Comparison of ENCODE assay signal across 1 cellular context in genomic region chr22:46006379-46007002, GRCh38.
TF ChIP-seq lines count a peak whose summit lies in the region.

No MANE protein-coding gene starts in this region.

TF ChIP-seq in HepG2, 621 proteins besides CTCF, POLR2A, EP300 and RAD21 (continued from another document and continues in another):
- no peak for TF ChIP-seq MNT (IDR thresholded peaks at IDR 0.05)
- TF ChIP-seq ZNF691 (CRISPR knock-in tag; IDR thresholded peaks at IDR 0.05; ENCODE audit: borderline replicate concordance, low read depth): 0 out of 2 replicates have a peak, but pooled peaks have one; percentile 25
- 0 out of 2 replicates have a peak, but pooled peaks have one; percentile 30 for TF ChIP-seq ZNF747 (CRISPR knock-in tag; IDR thresholded peaks at IDR 0.05; ENCODE audit: borderline replicate concordance)
- TF ChIP-seq STAG1 (CRISPR knock-in tag; IDR thresholded peaks at IDR 0.05): peak; percentile 93
- no peak for TF ChIP-seq ATF3 (CRISPR knock-in tag; IDR thresholded peaks at IDR 0.05)
- no peak for TF ChIP-seq AHR (CRISPR knock-in tag; IDR thresholded peaks at IDR 0.05)
- TF ChIP-seq NFE2 (CRISPR knock-in tag; IDR thresholded peaks at IDR 0.05): no peak
- peak; percentile 60 for TF ChIP-seq HNF4A (CRISPR knock-in tag; IDR thresholded peaks at IDR 0.05)
- no peak for TF ChIP-seq ZNF644 (CRISPR knock-in tag; IDR thresholded peaks at IDR 0.05; ENCODE audit: low read depth)
- TF ChIP-seq KLF11 (CRISPR knock-in tag; IDR thresholded peaks at IDR 0.05): 0 out of 2 replicates have a peak, but pooled peaks have one; percentile 34
- TF ChIP-seq ZFX (CRISPR knock-in tag; IDR thresholded peaks at IDR 0.05; ENCODE audit: low read depth): peak; percentile 76
- no peak for TF ChIP-seq ZNF225 (CRISPR knock-in tag; IDR thresholded peaks at IDR 0.05)
- 0 out of 2 replicates have a peak, but pooled peaks have one; percentile 41 for TF ChIP-seq ZBTB26 (CRISPR knock-in tag; IDR thresholded peaks at IDR 0.05; ENCODE audit: borderline replicate concordance)
- TF ChIP-seq ZNF44 (CRISPR knock-in tag; IDR thresholded peaks at IDR 0.05): no peak; the same call in 1 of the 2 replicates
- TF ChIP-seq ZNF660 (CRISPR knock-in tag; IDR thresholded peaks at IDR 0.05; ENCODE audit: borderline replicate concordance, low read depth): no peak
- TF ChIP-seq ZNF646 (CRISPR knock-in tag; IDR thresholded peaks at IDR 0.05): no peak
- TF ChIP-seq KMT2B (CRISPR knock-in tag; IDR thresholded peaks at IDR 0.05): no peak
- TF ChIP-seq ZBTB38 (CRISPR knock-in tag; IDR thresholded peaks at IDR 0.05): no peak
- TF ChIP-seq ADNP (CRISPR knock-in tag; IDR thresholded peaks at IDR 0.05): no peak
- no peak; the same call in 1 of the 2 replicates for TF ChIP-seq TFDP1 (CRISPR knock-in tag; IDR thresholded peaks at IDR 0.05; ENCODE audit: borderline replicate concordance)
- no peak for TF ChIP-seq ZNF234 (CRISPR knock-in tag; conservative IDR thresholded peaks at IDR 0.05)
- TF ChIP-seq ZBTB25 (CRISPR knock-in tag; IDR thresholded peaks at IDR 0.05): no peak
- TF ChIP-seq TCF12 (IDR thresholded peaks at IDR 0.05): no peak
- TF ChIP-seq TCF12 (CRISPR knock-in tag; IDR thresholded peaks at IDR 0.05): no peak
- TF ChIP-seq MXD3 (CRISPR knock-in tag; IDR thresholded peaks at IDR 0.05): no peak
- no peak for TF ChIP-seq STAT6 (CRISPR knock-in tag; IDR thresholded peaks at IDR 0.05; ENCODE audit: borderline replicate concordance)
- TF ChIP-seq CSRNP2 (CRISPR knock-in tag; conservative IDR thresholded peaks at IDR 0.05; ENCODE audit: low read depth): no peak
- no peak for TF ChIP-seq PHF5A (CRISPR knock-in tag; IDR thresholded peaks at IDR 0.05; ENCODE audit: low read depth, unreplicated experiment)
- no peak for TF ChIP-seq AKAP8 (CRISPR knock-in tag; IDR thresholded peaks at IDR 0.05)
- no peak for TF ChIP-seq XRCC5 (optimal IDR thresholded peaks at IDR 0.05; ENCODE audit: low read length)
- no peak for TF ChIP-seq HDAC6 (IDR thresholded peaks at IDR 0.05; ENCODE audit: low read depth, low read length)
- no peak for TF ChIP-seq ZNF260 (CRISPR knock-in tag; IDR thresholded peaks at IDR 0.05; ENCODE audit: borderline replicate concordance, low read depth)
- TF ChIP-seq BORCS8-MEF2B (CRISPR knock-in tag; IDR thresholded peaks at IDR 0.05): peak; percentile 72; the same call in 1 of the 2 replicates
- TF ChIP-seq NFKBIZ (CRISPR knock-in tag; IDR thresholded peaks at IDR 0.05): no peak
- peak; percentile 17; the same call in 1 of the 2 replicates for TF ChIP-seq KAT8 (CRISPR knock-in tag; IDR thresholded peaks at IDR 0.05)
- no peak for TF ChIP-seq ZBTB3 (CRISPR knock-in tag; IDR thresholded peaks at IDR 0.05; ENCODE audit: borderline replicate concordance, low read depth)
- TF ChIP-seq ZNF230 (CRISPR knock-in tag; IDR thresholded peaks at IDR 0.05): no peak
- peak; percentile 99 for TF ChIP-seq RXRA (CRISPR knock-in tag; IDR thresholded peaks at IDR 0.05)
- TF ChIP-seq FUBP1 (CRISPR knock-in tag; IDR thresholded peaks at IDR 0.05; ENCODE audit: borderline replicate concordance): no peak
- no peak for TF ChIP-seq ZNF768 (CRISPR knock-in tag; IDR thresholded peaks at IDR 0.05)
- TF ChIP-seq ZNF136 (CRISPR knock-in tag; IDR thresholded peaks at IDR 0.05; ENCODE audit: low read depth): no peak
- no peak for TF ChIP-seq CBX1 (IDR thresholded peaks at IDR 0.05; ENCODE audit: low read depth)
- TF ChIP-seq ARNT (IDR thresholded peaks at IDR 0.05): no peak
